In the genomic region with DNA sequence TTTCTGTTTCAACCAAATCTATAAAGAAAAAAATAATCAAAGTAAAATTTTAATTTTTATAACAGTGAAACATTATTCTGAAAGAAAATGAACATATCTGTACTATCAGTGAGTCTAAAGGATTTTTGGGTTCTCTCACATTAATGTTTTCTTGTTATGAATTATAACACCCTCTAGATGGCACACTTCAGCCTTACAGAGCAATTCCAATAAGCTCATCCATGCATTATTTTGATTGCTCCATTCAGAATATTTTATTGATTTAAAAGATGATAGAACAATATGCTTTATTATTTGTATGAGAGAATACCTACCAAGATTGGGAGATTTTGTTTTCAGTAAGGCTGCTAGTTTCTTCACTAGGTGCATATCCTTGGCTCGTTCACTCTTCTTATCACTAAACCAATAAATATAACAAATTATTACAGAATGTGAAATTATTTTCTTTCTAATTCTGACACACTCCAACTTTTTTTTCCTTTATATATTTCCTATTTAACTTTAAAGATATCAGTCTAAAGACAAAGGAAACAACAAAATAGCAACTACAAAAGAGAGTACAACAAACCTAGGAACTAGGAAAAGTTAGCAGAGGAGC, we compare ENCODE assay signal across 10 cellular contexts.
A peak's percentile ranks its signal among the peaks of the same experiment; 100 is the strongest.
DNase-seq lines count a peak whose midpoint lies in the region; ATAC-seq and TF ChIP-seq lines count a peak whose summit lies in the region.
"Had no signal": no experiment of that assay in that cellular context is flagged by ENCODE, and none has a peak within 500 bp of the region (broad histone marks: within the 10 kb centered on the region; RNA-seq: fewer than 3 reads in every experiment).

No MANE protein-coding gene starts in this region.

- H3K79me2 ChIP-seq in OCI-LY7 (ENCODE audit: insufficient read depth, low read depth, low read length), result no peaks in the 10 kb centered on the region

- H3K4me3 Mint-ChIP-seq in Calu3 (ENCODE audit: low read depth, unreplicated experiment), result no peak overlapping the region
- no peak overlapping the region for H3K4me3 Mint-ChIP-seq in effector memory CD8-positive, alpha-beta T cell
- H3K4me3 Mint-ChIP-seq: IgD-negative memory B cell had no signal

- H3K36me3 ChIP-seq in OCI-LY7 (ENCODE audit: insufficient read depth, low read length) (peaks cover 75% of the 10 kb centered on the region), tibial nerve (peaks cover 0 to 74% (median 0%) of the 10 kb centered on the region in 3 donors)

- TF ChIP-seq CTCF in Calu3 (IDR thresholded peaks at IDR 0.05; ENCODE audit: unreplicated experiment) (peak; percentile 12), OCI-LY7 (conservative IDR thresholded peaks at IDR 0.05; ENCODE audit: low read length) (peak; percentile 89), tibial nerve (IDR thresholded peaks at IDR 0.05) (peak in 4 of 5 experiments; percentile 37 to 44 (median 40))

- H3K27ac Mint-ChIP-seq in Calu3 (ENCODE audit: unreplicated experiment), result no peak overlapping the region
- H3K27ac Mint-ChIP-seq in effector memory CD8-positive, alpha-beta T cell, result no peak overlapping the region
- H3K27ac Mint-ChIP-seq: IgD-negative memory B cell had no signal

- no peaks in the 10 kb centered on the region for H3K9me3 Mint-ChIP-seq in Calu3 (ENCODE audit: low read depth, unreplicated experiment)
- H3K9me3 Mint-ChIP-seq in effector memory CD8-positive, alpha-beta T cell, result no peaks in the 10 kb centered on the region
- H3K9me3 Mint-ChIP-seq: IgD-negative memory B cell had no signal

- H3K9me3 ChIP-seq in OCI-LY7 (ENCODE audit: low read length) (no peaks in the 10 kb centered on the region), tibial nerve (no peaks in the 10 kb centered on the region)

- ATAC-seq in HG02678 (IDR thresholded peaks at IDR 0.05; ENCODE audit: unreplicated experiment) (peak; percentile 55), GM19463 (IDR thresholded peaks at IDR 0.05; ENCODE audit: unreplicated experiment) (no peak)
- no peak for ATAC-seq in effector memory CD8-positive, alpha-beta T cell (replicated peaks)

- no peak overlapping the region for H3K4me3 ChIP-seq in OCI-LY7 (ENCODE audit: low read depth, low read length, poor library complexity, severe bottlenecking)
- H3K4me3 ChIP-seq in tibial nerve, result no peak overlapping the region
- H3K4me3 ChIP-seq: lung had no signal

- H3K27ac ChIP-seq in OCI-LY7 (ENCODE audit: low read depth, low read length, poor library complexity, severe bottlenecking) (no peak overlapping the region), tibial nerve (no peak overlapping the region)

- TF ChIP-seq EP300 in tibial nerve (IDR thresholded peaks at IDR 0.05), result no peak

- TF ChIP-seq POLR2A in erythroblast (IDR thresholded peaks at IDR 0.05; ENCODE audit: low read length), result no peak
- TF ChIP-seq POLR2A in tibial nerve (IDR thresholded peaks at IDR 0.05), result no peak

- no peaks in the 10 kb centered on the region for H3K9me2 ChIP-seq in OCI-LY7 (ENCODE audit: insufficient read depth, low read length)

- peaks cover 8% of the 10 kb centered on the region for H3K36me3 Mint-ChIP-seq in Calu3 (ENCODE audit: insufficient read depth, unreplicated experiment)
- H3K36me3 Mint-ChIP-seq in effector memory CD8-positive, alpha-beta T cell (ENCODE audit: insufficient read depth), result peaks cover 43% of the 10 kb centered on the region

- H3K4me1 ChIP-seq in OCI-LY7 (ENCODE audit: insufficient read depth, low read length, poor library complexity, severe bottlenecking), result no peaks in the 10 kb centered on the region
- H3K4me1 ChIP-seq in tibial nerve, result no peaks in the 10 kb centered on the region

- no peaks in the 10 kb centered on the region for H3K27me3 ChIP-seq in tibial nerve

- H4K20me1 ChIP-seq in OCI-LY7 (ENCODE audit: insufficient read depth, low read length), result no peaks in the 10 kb centered on the region

- intact Hi-C loops in Calu3 (cut with micrococcal nuclease; ENCODE audit: unreplicated experiment) (loop anchor here (10.0 kb wide), 1 partner anchor 585 kb away; no protein-coding TSS in a partner anchor), OCI-LY7 (cut with micrococcal nuclease; ENCODE audit: unreplicated experiment) (no loop called here)

- BruUV-seq in Calu3 (replicated peaks; lab: Mats Ljungman, UMichigan) (no TSS peak), OCI-LY7 (replicated peaks; lab: Mats Ljungman, UMichigan) (no TSS peak)

- no peaks in the 10 kb centered on the region for H3K27me3 Mint-ChIP-seq in Calu3 (ENCODE audit: unreplicated experiment)
- no peaks in the 10 kb centered on the region for H3K27me3 Mint-ChIP-seq in effector memory CD8-positive, alpha-beta T cell
- H3K27me3 Mint-ChIP-seq: IgD-negative memory B cell had no signal

- H3K4me2 ChIP-seq in OCI-LY7 (ENCODE audit: low read length), result no peak overlapping the region

- POLR2A ChIA-PET in OCI-LY7 (lab: Charles Lee), result interaction anchor here (1.0 kb wide), 1 partner anchor 177 kb away, joined by 3 read pairs; no protein-coding TSS in a partner anchor

- CTCF ChIA-PET in Calu3 (lab: Charles Lee) (interaction anchor here (0.6 to 1.4 kb wide), 9 partner anchors 8 to 612 kb away, joined by 3 to 9 read pairs (median 3); partner anchors contain the start of genes BPNT1, MTARC2 and RAB3GAP2), OCI-LY7 (lab: Charles Lee; ENCODE audit: unreplicated experiment) (no interaction called here)

- DNase-seq in Calu3 (no peak), OCI-LY7 (ENCODE audit: low spot score) (peak; percentile 43), erythroblast (lab: John Stamatoyannopoulos, UW) (peak; percentile 37 to 48), tibial nerve (ENCODE audit: low spot score in 2 of 2) (no peak), NOMO-1 treated with dmso at 0.1 percent for 144 hours (lab: John Stamatoyannopoulos, UW; ENCODE audit: unreplicated experiment) (no peak)
- no peak for DNase-seq in effector memory CD8-positive, alpha-beta T cell

- no peak overlapping the region for H2AFZ ChIP-seq in OCI-LY7 (ENCODE audit: low read length)

- 93 to 94% methylated on average over 1 of the region's 1 CpG for WGBS in tibial nerve, 2 donors

- no peaks in the 10 kb centered on the region for H3K4me1 Mint-ChIP-seq in Calu3 (ENCODE audit: low read depth, unreplicated experiment)
- H3K4me1 Mint-ChIP-seq in effector memory CD8-positive, alpha-beta T cell (ENCODE audit: low read depth in 2 of 2), result no peaks in the 10 kb centered on the region
- H3K4me1 Mint-ChIP-seq: IgD-negative memory B cell had no signal

Comparison
In these comparisons a context has a peak if more than half of its experiments do, and no peak if none do; other contexts are left out.
1. DNase-seq: peak in OCI-LY7 (single experiment) and erythroblast (2 of 2); none in Calu3 (single experiment), tibial nerve (0 of 2), effector memory CD8-positive, alpha-beta T cell (0 of 3) and NOMO-1 treated with dmso at 0.1 percent for 144 hours (single experiment).
2. CTCF ChIP-seq: peak in every context shown above with its lines; median percentile 89 in OCI-LY7; 40 in tibial nerve; 12 in Calu3.